2 cellular contexts compared by ENCODE assay signal in the genomic region with DNA sequence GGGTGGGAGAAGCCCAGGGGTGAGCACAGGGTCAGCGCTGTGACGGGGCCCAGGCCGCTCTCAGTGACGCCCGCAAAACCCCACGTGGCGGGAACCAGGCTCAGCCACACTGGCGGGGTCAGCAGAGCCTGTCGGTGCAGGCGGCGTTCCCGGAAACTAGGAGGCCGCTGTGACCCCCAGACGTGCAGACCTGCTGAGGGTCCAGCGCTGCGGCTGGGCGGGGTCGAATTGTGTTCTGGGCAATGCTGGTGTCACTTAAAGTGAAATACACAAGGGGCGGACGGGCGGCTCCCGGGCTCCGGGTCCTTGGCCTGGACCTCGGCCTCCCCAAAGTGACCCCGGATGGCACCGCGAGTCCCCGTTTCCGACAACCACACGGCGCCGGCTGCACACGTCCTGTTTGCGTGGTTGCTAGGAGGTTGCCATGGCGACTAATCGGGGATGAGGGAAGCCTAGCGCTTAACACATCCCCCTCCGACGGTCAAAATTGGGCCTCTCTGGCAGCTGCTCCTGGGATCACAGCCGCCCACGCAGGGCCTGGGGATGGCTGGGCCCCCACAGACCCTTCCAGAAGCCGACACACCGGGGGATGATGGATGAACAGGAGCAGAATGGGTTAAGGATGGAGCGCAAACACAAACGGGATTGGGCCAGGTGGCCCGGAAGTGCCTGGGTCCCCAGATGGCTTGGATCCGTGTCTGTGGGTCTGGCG.
TF ChIP-seq lines count a peak whose summit lies in the region.

No MANE protein-coding gene starts in this region.

TF ChIP-seq in WTC11, 78 proteins besides CTCF, POLR2A, EP300 and RAD21 (continued from another document):
- TF ChIP-seq ZNF281 (CRISPR knock-in tag; IDR thresholded peaks at IDR 0.05) (no peak), SP1 (CRISPR knock-in tag; conservative IDR thresholded peaks at IDR 0.05) (no peak), NR2C2 (CRISPR knock-in tag; IDR thresholded peaks at IDR 0.05) (no peak), SMAD3 (CRISPR knock-in tag; IDR thresholded peaks at IDR 0.05; ENCODE audit: borderline replicate concordance) (no peak), NFE2L1 (CRISPR knock-in tag; IDR thresholded peaks at IDR 0.05) (no peak), MXD4 (CRISPR knock-in tag; IDR thresholded peaks at IDR 0.05; ENCODE audit: borderline replicate concordance) (no peak), ETV6 (CRISPR knock-in tag; IDR thresholded peaks at IDR 0.05) (no peak), MAX (CRISPR knock-in tag; IDR thresholded peaks at IDR 0.05) (no peak), E2F4 (CRISPR knock-in tag; IDR thresholded peaks at IDR 0.05; ENCODE audit: borderline replicate concordance, low read depth) (no peak), CREM (CRISPR knock-in tag; IDR thresholded peaks at IDR 0.05) (no peak), ZNF416 (CRISPR knock-in tag; IDR thresholded peaks at IDR 0.05) (no peak), CREB1 (CRISPR knock-in tag; IDR thresholded peaks at IDR 0.05) (no peak), ESRRA (CRISPR knock-in tag; IDR thresholded peaks at IDR 0.05; ENCODE audit: borderline replicate concordance) (no peak), FOXJ3 (CRISPR knock-in tag; IDR thresholded peaks at IDR 0.05; ENCODE audit: borderline replicate concordance) (no peak), NR1H2 (CRISPR knock-in tag; IDR thresholded peaks at IDR 0.05) (no peak), USF1 (CRISPR knock-in tag; IDR thresholded peaks at IDR 0.05) (no peak), ZNF532 (CRISPR knock-in tag; IDR thresholded peaks at IDR 0.05; ENCODE audit: borderline replicate concordance) (no peak)

TF ChIP-seq in K562, 482 proteins besides CTCF, POLR2A, EP300 and RAD21 (continued from another document):
- TF ChIP-seq POLR2AphosphoS2 (IDR thresholded peaks at IDR 0.05; ENCODE audit: low read length) (no peak), HOXB6 (CRISPR knock-in tag; IDR thresholded peaks at IDR 0.05; ENCODE audit: borderline replicate concordance) (no peak), ZBTB7A (IDR thresholded peaks at IDR 0.05; ENCODE audit: borderline replicate concordance, control insufficient read depth, low read depth, low read length) (peak; percentile 35; the same call in 1 of the 2 replicates), CHD2 (IDR thresholded peaks at IDR 0.05; ENCODE audit: low read depth, low read length) (no peak), NCOA4 (IDR thresholded peaks at IDR 0.05; ENCODE audit: partially characterized antibody) (no peak), GATAD2A (IDR thresholded peaks at IDR 0.05) (no peak), MYNN (IDR thresholded peaks at IDR 0.05) (peak; percentile 93), MYNN (CRISPR knock-in tag; IDR thresholded peaks at IDR 0.05) (no peak), CREM (IDR thresholded peaks at IDR 0.05; ENCODE audit: low read depth) (0 out of 2 replicates have a peak, but pooled peaks have one; percentile 8), CSDE1 (IDR thresholded peaks at IDR 0.05) (peak in 1 of 2 experiments; percentile 72; a peak in 2 of 4 replicates), SNIP1 (IDR thresholded peaks at IDR 0.05; ENCODE audit: low read depth) (no peak), ILK (tag; IDR thresholded peaks at IDR 0.05; ENCODE audit: borderline replicate concordance, low read depth) (no peak), SOX6 (IDR thresholded peaks at IDR 0.05) (no peak)
